In genomic region chr16:89442588-89442987, GRCh38 we compare ENCODE assay signal across 9 cellular contexts. TPM values are rescaled to one million over a fixed set of nuclear protein-coding genes. Genes with fewer than 3 reads are reported as not detected.
DNase-seq lines count a peak whose midpoint lies in the region; ATAC-seq, FAIRE-seq and TF ChIP-seq lines count a peak whose summit lies in the region.
"Had no signal": no experiment of that assay in that cellular context is flagged by ENCODE, and none has a peak within 500 bp of the region (broad histone marks: within the 10 kb centered on the region; RNA-seq: fewer than 3 reads in every experiment).

No MANE protein-coding gene starts in this region.

- TF ChIP-seq CTCF in AG04450 (IDR thresholded peaks at IDR 0.05; ENCODE audit: low read depth, low read length) (no peak), Peyer's patch (IDR thresholded peaks at IDR 0.05) (no peak), fibroblast of lung (conservative IDR thresholded peaks at IDR 0.05 in 1 of 2, IDR thresholded peaks at IDR 0.05 in 1 of 2; ENCODE audit: low read depth in 1 of 2, low read length in 2 of 2) (no peak), pancreas (IDR thresholded peaks at IDR 0.05) (no peak)

- H3K4me3 ChIP-seq in AG04450 (ENCODE audit: low read depth, low read length) (peak overlapping the region; percentile 12; the same call in 1 of the 2 replicates), Peyer's patch (no peak overlapping the region), fibroblast of lung (replicated peaks in 1 of 4; ENCODE audit: control extremely low read depth in 1 of 4, insufficient read depth in 1 of 4, low read depth in 3 of 4, low read length in 4 of 4) (peak overlapping the region in 2 of 4 experiments; percentile 3 to 14), pancreas (no peak overlapping the region)

- no peak for TF ChIP-seq POLR2A in Peyer's patch (IDR thresholded peaks at IDR 0.05)

- H3K4me2 ChIP-seq in fibroblast of lung (ENCODE audit: extremely low read depth, insufficient read depth, low read length), result peak overlapping the region; percentile 67

- H3K36me3 ChIP-seq in Peyer's patch, result no peaks in the 10 kb centered on the region
- no peaks in the 10 kb centered on the region for H3K36me3 ChIP-seq in fibroblast of lung (ENCODE audit: control insufficient read depth, insufficient read depth, low read length)
- H3K36me3 ChIP-seq in pancreas, result no peaks in the 10 kb centered on the region

- DNase-seq in AG04450 (ENCODE audit: low read depth, low spot score) (no peak), Peyer's patch (no peak), fibroblast of lung (ENCODE audit: low read depth in 2 of 2) (no peak), pancreas (no peak), NOMO-1 treated with dmso at 0.1 percent for 144 hours (lab: John Stamatoyannopoulos, UW; ENCODE audit: unreplicated experiment) (no peak), NCI-H1930 (lab: John Stamatoyannopoulos, UW) (no peak), left colon (no peak), hippocampal formation (lab: John Stamatoyannopoulos, UW) (no peak)
- DNase-seq: NCI-H510A had no signal

- H3K9ac ChIP-seq in fibroblast of lung (ENCODE audit: insufficient read depth, low read length), result peak overlapping the region; percentile 63

- peak in 3 of 4 donors; percentile 4 to 24 (median 11) for ATAC-seq in pancreas
- no peak for ATAC-seq in left colon

- H2AFZ ChIP-seq in fibroblast of lung (ENCODE audit: low read length), result no peak overlapping the region

- FAIRE-seq in pancreas (lab: Jason Lieb, UNC), result no peak

- H3K4me1 ChIP-seq in Peyer's patch, result peaks cover 23 to 90% (median 41%) of the 10 kb centered on the region in 4 donors
- H3K4me1 ChIP-seq in fibroblast of lung (ENCODE audit: control insufficient read depth, extremely low read depth, insufficient read depth, low read length), result peaks cover 33% of the 10 kb centered on the region
- H3K4me1 ChIP-seq in pancreas, result peaks cover 44 to 53% (median 48%) of the 10 kb centered on the region in 3 donors

- POLR2A ChIA-PET in AG04450 (lab: Yijun Ruan, JAX), result interaction anchor here (0.9 to 1.9 kb wide), 2 partner anchors 11 to 32 kb away, joined by 3 to 5 read pairs; no protein-coding TSS in a partner anchor

- intact Hi-C loops in pancreas (cut with DNase I), result no loop called here
- intact Hi-C loops in left colon (cut with DNase I, micrococcal nuclease), result no loop called here

- H3K27ac ChIP-seq in AG04450 (ENCODE audit: low read depth, low read length), result peak overlapping the region; percentile 94
- peak overlapping the region in 3 of 4 donors; percentile 34 to 67 (median 55) for H3K27ac ChIP-seq in Peyer's patch
- H3K27ac ChIP-seq in fibroblast of lung (ENCODE audit: insufficient read depth, low read length), result peak overlapping the region; percentile 87
- peak overlapping the region in 3 of 4 donors; percentile 6 to 44 (median 23) for H3K27ac ChIP-seq in pancreas

- CTCF ChIA-PET in AG04450 (lab: Charles Lee), result no interaction called here

- H4K20me1 ChIP-seq in fibroblast of lung (ENCODE audit: control insufficient read depth, extremely low read depth, insufficient read depth, low read length), result peaks cover 11% of the 10 kb centered on the region

- 32 to 35% methylated on average over 10 of the region's 10 CpGs for WGBS in pancreas, 2 donors

- H3K27me3 ChIP-seq in AG04450 (ENCODE audit: control insufficient read depth, insufficient read depth, low read length) (no peaks in the 10 kb centered on the region), Peyer's patch (no peaks in the 10 kb centered on the region), fibroblast of lung (ENCODE audit: control insufficient read depth, insufficient read depth, low read length) (no peaks in the 10 kb centered on the region), pancreas (no peaks in the 10 kb centered on the region)

- peaks cover 95% of the 10 kb centered on the region for H3K79me2 ChIP-seq in fibroblast of lung (ENCODE audit: control insufficient read depth, insufficient read depth, low read length)

- H3K9me3 ChIP-seq in AG04450 (ENCODE audit: control insufficient read depth, insufficient read depth, low read length) (no peaks in the 10 kb centered on the region), Peyer's patch (no peaks in the 10 kb centered on the region), fibroblast of lung (ENCODE audit: control insufficient read depth, insufficient read depth, low read depth, low read length) (no peaks in the 10 kb centered on the region), pancreas (no peaks in the 10 kb centered on the region)

RNA-seq across cellular contexts. Expression of gene ANKRD11, which starts 47.8 kb away (rescaled TPM):
- 48.1 and 60.3 TPM in 2 replicates for polyA plus RNA-seq in AG04450 (2011; rRNA removed)
- polyA minus RNA-seq in AG04450 (2011; rRNA and poly(A)+ RNA removed), result 43.9 and 50.6 TPM in 2 replicates
- total RNA-seq in Peyer's patch, result 100 to 1,000 TPM; 177 to 227 (median 211) TPM
- 39.8 and 71.2 TPM in 2 replicates for total RNA-seq in fibroblast of lung
- polyA plus RNA-seq in fibroblast of lung, result 41.5 and 48.8 TPM in 2 replicates
- polyA plus RNA-seq in fibroblast of lung (2012), result 75.2 and 76.7 TPM in 2 replicates
- 102 and 109 TPM in 2 replicates for polyA minus RNA-seq in fibroblast of lung (ENCODE audit: low replicate concordance)
- total RNA-seq in pancreas, result 10 to 100 TPM; 43.9 to 74.0 (median 44.9) TPM
- 10 to 100 TPM; 47.0 to 74.0 TPM for polyA plus RNA-seq in pancreas
- 100 to 1,000 TPM in 1 of 2 donors, 10 to 100 TPM in 1; 82.5 to 135 TPM for total RNA-seq in left colon

Comparison
In these comparisons a context has a peak if more than half of its experiments do, and no peak if none do; other contexts are left out.
1. H3K27ac ChIP-seq: peak in every context shown above with its lines; median percentile 94 in AG04450; 87 in fibroblast of lung; 55 in Peyer's patch; 23 in pancreas.